ENCODE assay signal across 8 cellular contexts in the genomic region with DNA sequence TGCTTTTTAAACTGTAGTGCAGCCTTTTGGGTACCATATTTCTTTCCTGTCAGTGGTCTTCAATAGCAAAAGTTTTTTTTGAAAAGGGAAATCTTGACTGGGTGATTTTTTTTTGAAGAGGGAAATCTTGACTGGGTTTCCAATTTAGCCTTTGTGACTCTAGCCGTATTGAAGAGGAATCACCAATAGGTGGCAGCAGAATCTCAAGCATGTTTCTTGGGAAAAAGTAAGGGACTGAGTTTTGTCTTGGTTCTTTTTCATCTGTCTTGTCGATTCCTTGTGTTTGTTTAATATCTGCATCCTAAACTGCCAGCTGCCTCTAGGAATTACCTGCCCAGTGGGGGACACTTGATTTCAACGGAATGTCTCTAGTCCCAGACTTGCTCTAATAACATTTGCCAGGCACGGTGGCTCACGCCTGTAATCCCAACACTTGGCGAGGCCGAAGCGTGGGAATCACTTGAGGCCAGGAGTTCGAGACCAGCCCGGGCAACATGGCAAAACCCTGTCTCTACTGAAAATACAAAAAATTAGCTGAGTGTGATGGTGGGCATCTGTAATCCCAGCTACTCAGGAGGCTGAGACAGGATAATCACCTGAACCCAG.
A peak's percentile ranks its signal among the peaks of the same experiment; 100 is the strongest.
DNase-seq lines count a peak whose midpoint lies in the region; ATAC-seq and TF ChIP-seq lines count a peak whose summit lies in the region.

No MANE protein-coding gene starts in this region.

- H3K4me1 Mint-ChIP-seq in MCF 10A (ENCODE audit: insufficient read depth, unreplicated experiment), result no peaks in the 10 kb centered on the region

- H3K27ac ChIP-seq in right lobe of liver, result no peak overlapping the region

- no peak overlapping the region for H3K27ac Mint-ChIP-seq in MCF 10A (ENCODE audit: low read depth, unreplicated experiment)

- peaks cover 83% of the 10 kb centered on the region for H3K36me3 Mint-ChIP-seq in MCF 10A (ENCODE audit: insufficient read depth, unreplicated experiment)

- no peaks in the 10 kb centered on the region for H3K9me3 Mint-ChIP-seq in MCF 10A (ENCODE audit: unreplicated experiment)

- H3K27me3 ChIP-seq in BJ (ENCODE audit: control insufficient read depth, insufficient read depth, low read length) (no peaks in the 10 kb centered on the region), right lobe of liver (no peaks in the 10 kb centered on the region)

- CTCF ChIA-PET in BJ (lab: Yijun Ruan, JAX), result interaction anchor here (0.7 to 21.7 kb wide), 21 partner anchors 8 to 347 kb away, joined by 3 to 395 read pairs (median 4); no protein-coding TSS in a partner anchor
- CTCF ChIA-PET in MCF 10A (lab: Yijun Ruan, JAX), result interaction anchor here (0.6 to 15.8 kb wide), 37 partner anchors 9 to 477 kb away, joined by 3 to 274 read pairs (median 4); no protein-coding TSS in a partner anchor

- ATAC-seq in right lobe of liver (peak in 3 of 4 donors; percentile 27 to 42 (median 40)), GM18498 (IDR thresholded peaks at IDR 0.05; ENCODE audit: unreplicated experiment) (no peak), GM21825 (IDR thresholded peaks at IDR 0.05; ENCODE audit: unreplicated experiment) (no peak)

- TF ChIP-seq CTCF in BJ (IDR thresholded peaks at IDR 0.05; ENCODE audit: insufficient read depth, low read depth, low read length) (peak; percentile 73), GM12873 (IDR thresholded peaks at IDR 0.05; ENCODE audit: insufficient read depth, low read depth, low read length, missing control alignments) (peak; percentile 77), MCF 10A (IDR thresholded peaks at IDR 0.05; ENCODE audit: unreplicated experiment) (peak; percentile 52), right lobe of liver (IDR thresholded peaks at IDR 0.05) (peak; percentile 64 to 73 (median 65))

- no peaks in the 10 kb centered on the region for H3K9me3 ChIP-seq in right lobe of liver

- intact Hi-C loops in MCF 10A (cut with micrococcal nuclease), result loop anchor here (1.0 kb wide), 2 partner anchors 42 to 124 kb away; no protein-coding TSS in a partner anchor
- intact Hi-C loops in right lobe of liver (cut with DNase I), result loop anchor here (5.0 kb wide), 1 partner anchor 41 kb away; no protein-coding TSS in a partner anchor

- 57% methylated on average over 8 of the region's 10 CpGs for WGBS in right lobe of liver (ENCODE audit: insufficient coverage, low coverage, low lambda C conversion rate, missing lambda C conversion rate)

- no peak for TF ChIP-seq POLR2A in right lobe of liver (IDR thresholded peaks at IDR 0.05)

- no TSS peak for BruUV-seq in MCF 10A (replicated peaks; lab: Mats Ljungman, UMichigan)

- POLR2A ChIA-PET in BJ (lab: Charles Lee), result interaction anchor here (0.6 kb wide), 1 partner anchor 29 kb away, joined by 8 read pairs; no protein-coding TSS in a partner anchor
- POLR2A ChIA-PET in MCF 10A (lab: Yijun Ruan, JAX), result interaction anchor here (0.7 to 1.8 kb wide), 5 partner anchors 11 to 215 kb away, joined by 3 to 8 read pairs (median 4); no protein-coding TSS in a partner anchor

- DNase-seq in BJ (ENCODE audit: low read depth) (no peak), NCI-H2196 treated with DMSO at 0.1 percent for 48 hours (lab: John Stamatoyannopoulos, UW; ENCODE audit: unreplicated experiment) (peak; percentile 3), MCF 10A (ENCODE audit: unreplicated experiment) (peak; percentile 61), right lobe of liver (no peak), NCI-H187 (lab: John Stamatoyannopoulos, UW) (no peak)

- H3K4me1 ChIP-seq in right lobe of liver, result peaks cover 0 to 9% (median 4%) of the 10 kb centered on the region in 4 donors

- H3K27me3 Mint-ChIP-seq in MCF 10A (ENCODE audit: insufficient read depth, unreplicated experiment), result no peaks in the 10 kb centered on the region

- peaks cover 47% of the 10 kb centered on the region for H3K36me3 ChIP-seq in BJ (ENCODE audit: control insufficient read depth, insufficient read depth, low read length)
- H3K36me3 ChIP-seq in right lobe of liver, result peaks cover 0 to 64% (median 26%) of the 10 kb centered on the region in 4 donors

- H3K4me3 Mint-ChIP-seq in MCF 10A (ENCODE audit: unreplicated experiment), result no peak overlapping the region

- H3K4me3 ChIP-seq in BJ (ENCODE audit: low read depth, low read length), result no peak overlapping the region
- H3K4me3 ChIP-seq in right lobe of liver, result no peak overlapping the region

Comparison
In these comparisons a context has a peak if more than half of its experiments do, and no peak if none do; other contexts are left out.
1. DNase-seq: peak in NCI-H2196 treated with DMSO at 0.1 percent for 48 hours (single experiment) and MCF 10A (single experiment); none in BJ (single experiment), right lobe of liver (0 of 3) and NCI-H187 (0 of 2).
2. ATAC-seq: peak in right lobe of liver (3 of 4); none in GM18498 (single experiment) and GM21825 (single experiment).
3. Peak in every context shown above with its lines, with median percentiles within 50 percentile points of each other: CTCF ChIP-seq.